Comparison of ENCODE assay signal across 9 cellular contexts in genomic region chr22:44309137-44309536, GRCh38. TPM values are rescaled to one million over a fixed set of nuclear protein-coding genes. Genes with fewer than 3 reads are reported as not detected.
A peak's percentile ranks its signal among the peaks of the same experiment; 100 is the strongest.
DNase-seq lines count a peak whose midpoint lies in the region; TF ChIP-seq lines count a peak whose summit lies in the region.
"Had no signal": no experiment of that assay in that cellular context is flagged by ENCODE, and none has a peak within 500 bp of the region (broad histone marks: within the 10 kb centered on the region; RNA-seq: fewer than 3 reads in every experiment).

No MANE protein-coding gene starts in this region.

- H3K27me3 ChIP-seq in BJ (ENCODE audit: control insufficient read depth, insufficient read depth, low read length) (no peaks in the 10 kb centered on the region), duodenal mucosa (ENCODE audit: control insufficient read depth in 1 of 2, insufficient read depth in 2 of 2, low read length in 2 of 2) (no peaks in the 10 kb centered on the region)

- no peaks in the 10 kb centered on the region for H3K27me3 Mint-ChIP-seq in nephron progenitor cell (ENCODE audit: low read depth, poor library complexity)

- H3K36me3 ChIP-seq in BJ (ENCODE audit: control insufficient read depth, insufficient read depth, low read length) = no peaks in the 10 kb centered on the region
- no peaks in the 10 kb centered on the region for H3K36me3 ChIP-seq in duodenal mucosa (ENCODE audit: control insufficient read depth in 1 of 2, insufficient read depth in 2 of 2, low read length in 2 of 2)

- no peak overlapping the region for H3K4me3 ChIP-seq in BJ (ENCODE audit: low read depth, low read length)
- H3K4me3 ChIP-seq in duodenal mucosa (ENCODE audit: low read depth in 1 of 2, low read length in 2 of 2) = no peak overlapping the region

- POLR2A ChIA-PET in BJ (lab: Charles Lee) = no interaction called here

- no peak for TF ChIP-seq CTCF in BJ (IDR thresholded peaks at IDR 0.05; ENCODE audit: insufficient read depth, low read depth, low read length)
- no peak for TF ChIP-seq CTCF in nephron progenitor cell (IDR thresholded peaks at IDR 0.05)

- peaks cover 0 to 4% of the 10 kb centered on the region in 2 donors for H3K4me1 ChIP-seq in duodenal mucosa (ENCODE audit: control insufficient read depth in 1 of 2, insufficient read depth in 2 of 2, low read length in 2 of 2)

- no peaks in the 10 kb centered on the region for H3K9me3 ChIP-seq in duodenal mucosa (ENCODE audit: control insufficient read depth in 1 of 2, low read length in 2 of 2)

- no peak overlapping the region for H3K4me3 Mint-ChIP-seq in nephron progenitor cell
- H3K4me3 Mint-ChIP-seq: activated B cell treated with CpG ODN at 0.5 μM for 24 hours had no signal

- no peaks in the 10 kb centered on the region for H3K36me3 Mint-ChIP-seq in nephron progenitor cell (ENCODE audit: low read depth)

- DNase-seq in BJ (ENCODE audit: low read depth) (peak; percentile 88), MV-4-11 (lab: John Stamatoyannopoulos, UW) (peak; percentile 94), nephron progenitor cell (no peak), C1 segment of cervical spinal cord (lab: John Stamatoyannopoulos, UW) (no peak), NCI-H526 treated with DMSO at 0.1 percent for 48 hours (lab: John Stamatoyannopoulos, UW) (no peak), NCI-H1417 (lab: John Stamatoyannopoulos, UW) (no peak), NCI-H2081 treated with DMSO at 0.1 percent for 48 hours (lab: John Stamatoyannopoulos, UW) (no peak)
- DNase-seq: activated B cell treated with CpG ODN at 0.5 μM for 24 hours had no signal

- no peak overlapping the region for H3K9ac ChIP-seq in duodenal mucosa (ENCODE audit: low read depth in 1 of 2, low read length in 2 of 2)

- H3K27ac Mint-ChIP-seq in nephron progenitor cell = peak overlapping the region; percentile 61
- H3K27ac Mint-ChIP-seq: activated B cell treated with CpG ODN at 0.5 μM for 24 hours had no signal

- peak overlapping the region; percentile 32 for H3K27ac ChIP-seq in duodenal mucosa (ENCODE audit: low read depth, low read length)

- H3K4me1 Mint-ChIP-seq in nephron progenitor cell = peaks cover 28% of the 10 kb centered on the region
- H3K4me1 Mint-ChIP-seq: activated B cell treated with CpG ODN at 0.5 μM for 24 hours had no signal

- H3K9me3 Mint-ChIP-seq in nephron progenitor cell = no peaks in the 10 kb centered on the region
- H3K9me3 Mint-ChIP-seq: activated B cell treated with CpG ODN at 0.5 μM for 24 hours had no signal

- CTCF ChIA-PET in BJ (lab: Yijun Ruan, JAX) = interaction anchor here (0.7 to 2.7 kb wide), 2 partner anchors 17 to 63 kb away, joined by 3 to 7 read pairs; no protein-coding TSS in a partner anchor

RNA-seq across cellular contexts. Expression of gene SHISAL1, which starts 3.6 kb away (rescaled TPM):
- 0.28 and 0.34 TPM in 2 replicates for polyA plus RNA-seq in BJ (2011; rRNA removed)
- 0.36 and 0.38 TPM in 2 replicates for polyA minus RNA-seq in BJ (2011; rRNA and poly(A)+ RNA removed)

Comparison
In these comparisons a context has a peak if more than half of its experiments do, and no peak if none do; other contexts are left out.
1. DNase-seq: peak in BJ (single experiment) and MV-4-11 (single experiment); none in nephron progenitor cell (single experiment), C1 segment of cervical spinal cord (0 of 14), NCI-H526 treated with DMSO at 0.1 percent for 48 hours (single experiment), NCI-H1417 (0 of 3) and NCI-H2081 treated with DMSO at 0.1 percent for 48 hours (single experiment).